ENCODE assay signal across 22 cellular contexts in the genomic region with DNA sequence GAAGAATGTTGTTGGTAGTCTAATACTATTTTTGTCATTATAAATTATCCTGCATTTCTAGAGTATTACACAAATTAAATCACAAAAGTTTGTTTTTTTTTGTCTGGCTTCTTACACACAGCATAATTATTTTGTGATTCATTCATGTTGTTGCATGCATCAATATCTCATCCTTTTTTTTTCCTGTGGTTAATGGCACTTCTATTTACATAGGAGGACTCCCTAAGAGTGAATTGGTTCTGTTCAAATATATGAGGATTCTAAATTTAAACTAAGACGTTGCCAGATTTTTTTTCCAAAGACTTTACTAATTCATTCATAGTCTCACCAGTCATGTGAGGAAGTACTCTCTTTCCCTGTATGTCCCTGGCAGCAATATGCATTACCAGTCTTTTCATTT.
DNase-seq lines count a peak whose midpoint lies in the region; TF ChIP-seq lines count a peak whose summit lies in the region.
"Had no signal": no experiment of that assay in that cellular context is flagged by ENCODE, and none has a peak within 500 bp of the region (broad histone marks: within the 10 kb centered on the region; RNA-seq: fewer than 3 reads in every experiment).

No MANE protein-coding gene starts in this region.

- TF ChIP-seq CTCF in BE2C (IDR thresholded peaks at IDR 0.05; ENCODE audit: low read depth, low read length) = no peak

- no peak overlapping the region for H3K4me3 ChIP-seq in BE2C (ENCODE audit: low read depth, low read length)
- H3K4me3 ChIP-seq: HAP-1, MG63 had no signal

- H3K36me3 ChIP-seq in BE2C = no peaks in the 10 kb centered on the region
- H3K36me3 ChIP-seq: HAP-1, MG63 had no signal

- H3K9me3 ChIP-seq in BE2C = no peaks in the 10 kb centered on the region
- H3K9me3 ChIP-seq: HAP-1, MG63 had no signal

- H3K4me1 ChIP-seq in BE2C = no peaks in the 10 kb centered on the region
- H3K4me1 ChIP-seq: HAP-1 had no signal

- DNase-seq in ELR (ENCODE audit: low read depth) (peak; percentile 75), RPMI7951 (ENCODE audit: low read depth) (peak; percentile 28), fibroblast of gingiva (ENCODE audit: low read depth) (peak; percentile 57), non-pigmented ciliary epithelial cell (ENCODE audit: low read depth) (peak; percentile 20), NCI-H748 treated with DMSO at 0.1 percent for 48 hours (lab: John Stamatoyannopoulos, UW) (no peak), NCI-H187 treated with DMSO at 0.1 percent for 48 hours (lab: John Stamatoyannopoulos, UW) (no peak), BE2C (no peak)
- no peak for DNase-seq in activated CD8-positive, alpha-beta memory T cell treated with anti-CD3 and anti-CD28 coated beads for 24 hours
- DNase-seq: activated CD4-positive, alpha-beta T cell treated with anti-CD3 and anti-CD28 coated beads for 4 hours; activated effector memory CD4-positive, alpha-beta T cell treated with Interleukin-2 at 50 U/mL for 16 hours; C1 segment of cervical spinal cord; effector CD8-positive, alpha-beta T cell; GDM1; hippocampal formation; MG63; natural killer cell; NCI-H1694; NCI-H446; posterior cingulate gyrus; stimulated activated CD4-positive, alpha-beta T cell treated with anti-CD3 and anti-CD28 coated beads, Interleukin-2, amount 100 ng/mL, for 24 hours; stimulated activated naive CD8-positive, alpha-beta T cell treated with anti-CD3 and anti-CD28 coated beads, Interleukin-15, amount 100 ng/mL, for 72 hours had no signal

- no peaks in the 10 kb centered on the region for H3K27me3 ChIP-seq in BE2C
- H3K27me3 ChIP-seq: MG63 had no signal

Comparison
In these comparisons a context has a peak if more than half of its experiments do, and no peak if none do; other contexts are left out.
1. DNase-seq: peak in ELR (single experiment), RPMI7951 (single experiment), fibroblast of gingiva (single experiment) and non-pigmented ciliary epithelial cell (single experiment); none in activated CD8-positive, alpha-beta memory T cell treated with anti-CD3 and anti-CD28 coated beads for 24 hours (single experiment), NCI-H748 treated with DMSO at 0.1 percent for 48 hours (single experiment), NCI-H187 treated with DMSO at 0.1 percent for 48 hours (single experiment) and BE2C (single experiment).